In genomic region chr19:422917-423226, GRCh38 we compare ENCODE assay signal across 13 cellular contexts. TPM values are rescaled to one million over a fixed set of nuclear protein-coding genes. Genes with fewer than 3 reads are reported as not detected.
A peak's percentile ranks its signal among the peaks of the same experiment; 100 is the strongest.
DNase-seq lines count a peak whose midpoint lies in the region; ATAC-seq and TF ChIP-seq lines count a peak whose summit lies in the region.
"Not testable (repeated sequence)": the region's sequence is repeated elsewhere in the genome, so short reads cannot be mapped to it uniquely, and the experiment has no call there.
"Had no signal": no experiment of that assay in that cellular context is flagged by ENCODE, and none has a peak within 500 bp of the region (broad histone marks: within the 10 kb centered on the region; RNA-seq: fewer than 3 reads in every experiment).

No MANE protein-coding gene starts in this region.

- ATAC-seq in Panc1 = 0 out of 2 replicates have a peak, but pooled peaks have one; percentile 47
- not testable (repeated sequence) for ATAC-seq in Right ventricle myocardium superior (ENCODE audit: poor library complexity); natural killer cell treated with Interleukin-12 subunit alpha and Interleukin-12 subunit beta and Interleukin-15 and Interleukin-18, amount 100 ng/mL, for 72 hours

- CTCF ChIA-PET in Panc1 (lab: Charles Lee) = not testable (repeated sequence)

- not testable (repeated sequence) for H3K27ac Mint-ChIP-seq in endodermal cell; natural killer cell treated with Interleukin-12 subunit alpha and Interleukin-12 subunit beta and Interleukin-15 and Interleukin-18, amount 100 ng/mL, for 72 hours
- peak overlapping the region; percentile 76 for H3K27ac Mint-ChIP-seq in glutamatergic neuron (ENCODE audit: unreplicated experiment)

- not testable (repeated sequence) for H3K27me3 ChIP-seq in H7 (ENCODE audit: control insufficient read depth, insufficient read depth, low read length); Panc1 (ENCODE audit: control insufficient read depth, insufficient read depth, low read length); endodermal cell (ENCODE audit: control insufficient read depth, insufficient read depth, low read length, poor library complexity, severe bottlenecking)

- H3K4me3 ChIP-seq in H7 (ENCODE audit: insufficient read depth, low read depth, low read length); Panc1 (ENCODE audit: low read depth in 2 of 2, low read length in 2 of 2); endodermal cell (ENCODE audit: low read length): not testable (repeated sequence)

- not testable (repeated sequence) for BruUV-seq in Panc1 (replicated peaks; lab: Mats Ljungman, UMichigan)

- not testable (repeated sequence) for H3K9me3 Mint-ChIP-seq in endodermal cell; natural killer cell treated with Interleukin-12 subunit alpha and Interleukin-12 subunit beta and Interleukin-15 and Interleukin-18, amount 100 ng/mL, for 72 hours
- peaks cover 20% of the 10 kb centered on the region for H3K9me3 Mint-ChIP-seq in glutamatergic neuron (ENCODE audit: unreplicated experiment)

- not testable (repeated sequence) for TF ChIP-seq CTCF in Panc1 (IDR thresholded peaks at IDR 0.05); endodermal cell (conservative IDR thresholded peaks at IDR 0.05); glutamatergic neuron (IDR thresholded peaks at IDR 0.05; ENCODE audit: partially characterized antibody, unreplicated experiment)

- not testable (repeated sequence) for H3K36me3 ChIP-seq in H7 (replicated peaks; ENCODE audit: control insufficient read depth, insufficient read depth, low read length); Panc1 (ENCODE audit: control insufficient read depth, insufficient read depth, low read length)
- peaks cover 11% of the 10 kb centered on the region for H3K36me3 ChIP-seq in endodermal cell (ENCODE audit: control insufficient read depth, insufficient read depth, low read length)

- H3K36me3 Mint-ChIP-seq in endodermal cell (ENCODE audit: low read depth) = peaks cover 33% of the 10 kb centered on the region
- H3K36me3 Mint-ChIP-seq in glutamatergic neuron (ENCODE audit: unreplicated experiment); natural killer cell treated with Interleukin-12 subunit alpha and Interleukin-12 subunit beta and Interleukin-15 and Interleukin-18, amount 100 ng/mL, for 72 hours: not testable (repeated sequence)

- H3K4me3 Mint-ChIP-seq in endodermal cell; glutamatergic neuron (ENCODE audit: unreplicated experiment); natural killer cell treated with Interleukin-12 subunit alpha and Interleukin-12 subunit beta and Interleukin-15 and Interleukin-18, amount 100 ng/mL, for 72 hours: not testable (repeated sequence)

- not testable (repeated sequence) for H3K9me3 ChIP-seq in Panc1 (ENCODE audit: control insufficient read depth, insufficient read depth, low read depth, low read length); endodermal cell (ENCODE audit: control insufficient read depth, low read length)

- in situ Hi-C loops in Panc1 (cut with HindIII; ENCODE audit: low pct_unique_long_range_greater_than_20kb, low sequenced_read_pairs) = not testable (repeated sequence)

- not testable (repeated sequence) for H3K4me1 Mint-ChIP-seq in endodermal cell; glutamatergic neuron (ENCODE audit: low read depth, unreplicated experiment); natural killer cell treated with Interleukin-12 subunit alpha and Interleukin-12 subunit beta and Interleukin-15 and Interleukin-18, amount 100 ng/mL, for 72 hours (ENCODE audit: low read depth in 2 of 2)

- H3K4me1 ChIP-seq in Panc1 (ENCODE audit: control insufficient read depth, insufficient read depth, low read length); endodermal cell (ENCODE audit: control insufficient read depth, insufficient read depth, low read length): not testable (repeated sequence)

- not testable (repeated sequence) for H3K27me3 Mint-ChIP-seq in endodermal cell (ENCODE audit: insufficient read depth); natural killer cell treated with Interleukin-12 subunit alpha and Interleukin-12 subunit beta and Interleukin-15 and Interleukin-18, amount 100 ng/mL, for 72 hours
- peaks cover 13% of the 10 kb centered on the region for H3K27me3 Mint-ChIP-seq in glutamatergic neuron (ENCODE audit: unreplicated experiment)

- intact Hi-C loops in Panc1 (cut with micrococcal nuclease; ENCODE audit: unreplicated experiment); Right ventricle myocardium superior (cut with DNase I): not testable (repeated sequence)

- not testable (repeated sequence) for H3K9ac ChIP-seq in endodermal cell (ENCODE audit: extremely low read depth, low read length, poor library complexity, severe bottlenecking)

- DNase-seq in 8988T (peak; percentile 66), H7 (peak; percentile 76), endodermal cell (peak; percentile 46), Right ventricle myocardium superior (peak; percentile 26)
- not testable (repeated sequence) for DNase-seq in Panc1 (ENCODE audit: low read depth, low spot score); glutamatergic neuron
- DNase-seq in natural killer cell treated with Interleukin-12 subunit alpha and Interleukin-12 subunit beta and Interleukin-15 and Interleukin-18, amount 100 ng/mL, for 72 hours (ENCODE audit: low spot score) = peak; percentile 29

- not testable (repeated sequence) for H3K27ac ChIP-seq in Panc1 (ENCODE audit: low read length); endodermal cell (ENCODE audit: low read depth, low read length)

- POLR2A ChIA-PET in Panc1 (lab: Charles Lee) = not testable (repeated sequence)

- 0 to 79% methylated on average over 1 to 7 of the region's 9 CpGs for WGBS in endodermal cell (ENCODE audit: insufficient coverage in 1 of 2, insufficient read length in 1 of 2), 2 experiments

RNA-seq across cellular contexts. Expression of gene C2CD4C, which starts 13.9 kb away (rescaled TPM):
- 9.2 and 13.9 TPM in 2 replicates for total RNA-seq in H7 (2014; rRNA removed; shearing (Covaris generic))
- total RNA-seq in Panc1 (2021; ENCODE audit: unreplicated experiment) (13.6 TPM), endodermal cell (10 to 100 TPM in 1 of 2 donors, 1 to 10 TPM in 1; 5.6 to 25.0 TPM), glutamatergic neuron (ENCODE audit: unreplicated experiment) (9.6 TPM), Right ventricle myocardium superior (1.7 TPM)
- polyA plus RNA-seq in Panc1 (2012; ENCODE audit: insufficient read length) = 29.2 TPM
- 20.2 TPM for polyA plus RNA-seq in endodermal cell (2013, experiment 1 of 2)
- 16.2 TPM for polyA plus RNA-seq in endodermal cell (2013, experiment 2 of 2)
- not detected for total RNA-seq in natural killer cell treated with Interleukin-12 subunit alpha and Interleukin-12 subunit beta and Interleukin-15 and Interleukin-18, amount 100 ng/mL, for 72 hours
- total RNA-seq: CD4-positive, alpha-beta memory T cell; CD4-positive, CD25-positive, alpha-beta regulatory T cell; CD8-positive, alpha-beta memory T cell; Daoy; GM12878 had no signal
- polyA plus RNA-seq: CD14-positive monocyte; CD4-positive, alpha-beta memory T cell; CD4-positive, CD25-positive, alpha-beta regulatory T cell; CD8-positive, alpha-beta memory T cell; GM12878 had no signal

RNA-seq across cellular contexts. Expression of gene SHC2, which starts 38.0 kb away (rescaled TPM):
- 5.3 and 6.9 TPM in 2 replicates for total RNA-seq in H7 (2014; rRNA removed; shearing (Covaris generic))
- total RNA-seq in Panc1 (2021; ENCODE audit: unreplicated experiment) (6.7 TPM), endodermal cell (10 to 100 TPM; 56.5 to 93.0 TPM), glutamatergic neuron (ENCODE audit: unreplicated experiment) (343 TPM), Right ventricle myocardium superior (8.8 TPM)
- polyA plus RNA-seq in Panc1 (2012; ENCODE audit: insufficient read length) = 26.8 TPM
- 47.1 TPM for polyA plus RNA-seq in endodermal cell (2013, experiment 1 of 2)
- 32.8 TPM for polyA plus RNA-seq in endodermal cell (2013, experiment 2 of 2)
- under 1 TPM in 1 of 2 donors, not detected in 1; 0.67 TPM for total RNA-seq in natural killer cell treated with Interleukin-12 subunit alpha and Interleukin-12 subunit beta and Interleukin-15 and Interleukin-18, amount 100 ng/mL, for 72 hours
- total RNA-seq: CD4-positive, CD25-positive, alpha-beta regulatory T cell had no signal
- polyA plus RNA-seq: CD14-positive monocyte; CD4-positive, alpha-beta memory T cell; CD4-positive, CD25-positive, alpha-beta regulatory T cell; CD8-positive, alpha-beta memory T cell; GM12878 had no signal
